In genomic region chr12:115455268-115455681, GRCh38 we compare ENCODE assay signal across 30 cellular contexts.
DNase-seq lines count a peak whose midpoint lies in the region; ATAC-seq, FAIRE-seq and TF ChIP-seq lines count a peak whose summit lies in the region.
"Had no signal": no experiment of that assay in that cellular context is flagged by ENCODE, and none has a peak within 500 bp of the region (broad histone marks: within the 10 kb centered on the region; RNA-seq: fewer than 3 reads in every experiment).

No MANE protein-coding gene starts in this region.

- H3K27me3 ChIP-seq in HepG2 (ENCODE audit: control insufficient read depth in 1 of 2, insufficient read depth in 2 of 2, low read length in 2 of 2) (no peaks in the 10 kb centered on the region), right lobe of liver (no peaks in the 10 kb centered on the region)

- in situ Hi-C loops in HepG2 (cut with HindIII; ENCODE audit: extremely low pct_ligation_motif_present, low pct_unique_long_range_greater_than_20kb) = loop anchor here (25.0 kb wide), 1 partner anchor 793 kb away; no protein-coding TSS in a partner anchor

- H3K79me2 ChIP-seq in HepG2 (ENCODE audit: insufficient read depth, low read length) = no peaks in the 10 kb centered on the region

- H3K36me3 ChIP-seq in HepG2 (replicated peaks in 1 of 2; ENCODE audit: control insufficient read depth in 1 of 2, insufficient read depth in 2 of 2, low read length in 2 of 2) (no peaks in the 10 kb centered on the region), right lobe of liver (no peaks in the 10 kb centered on the region)
- H3K36me3 ChIP-seq: BLaER1, left lung had no signal

- DNase-seq in HepG2 (ENCODE audit: low spot score) (peak; percentile 63), right lobe of liver (no peak), islet precursor cell (peak; percentile 98), DMS79 (lab: John Stamatoyannopoulos, UW) (no peak), NOMO-1 (lab: John Stamatoyannopoulos, UW; ENCODE audit: unreplicated experiment in 2 of 2) (no peak)
- no peak for DNase-seq in stimulated activated CD4-positive, alpha-beta T cell treated with anti-CD3 and anti-CD28 coated beads, Interleukin-2, amount 100 ng/mL, for 48 hours
- DNase-seq: activated CD4-positive, alpha-beta T cell treated with anti-CD3 and anti-CD28 coated beads for 36 hours; activated T-cell treated with anti-CD3 and anti-CD28 coated beads for 4 hours; aorta; effector memory CD8-positive, alpha-beta T cell; foreskin fibroblast; GF-D8; GOT3; hippocampal formation; immature natural killer cell; left lung; midbrain; naive thymus-derived CD8-positive, alpha-beta T cell; NCI-H1048; NCI-H2029; NCI-H446; NK-92 treated with Interleukin-12 subunit alpha and Interleukin-12 subunit beta, amount 100 ng/mL, for 24 hours; stimulated activated CD8-positive, alpha-beta memory T cell treated with anti-CD3 and anti-CD28 coated beads, Interleukin-4, amount 100 ng/mL, for 48 hours; stimulated activated naive CD8-positive, alpha-beta T cell treated with anti-CD3 and anti-CD28 coated beads, Interleukin-15, amount 100 ng/mL, for 72 hours; T-helper 17 cell had no signal

- H3K4me1 ChIP-seq in HepG2 (ENCODE audit: insufficient read depth, low read length) = peaks cover 75% of the 10 kb centered on the region
- H3K4me1 ChIP-seq in right lobe of liver = no peaks in the 10 kb centered on the region

- TF ChIP-seq EP300 in HepG2 (IDR thresholded peaks at IDR 0.05; ENCODE audit: low read depth in 2 of 2, low read length in 2 of 2) (no peak; a peak in 1 of 4 replicates), HepG2 (CRISPR knock-in tag; IDR thresholded peaks at IDR 0.05; ENCODE audit: borderline replicate concordance) (peak; percentile 26; the same call in 1 of the 2 replicates)

- TF ChIP-seq RAD21 in HepG2 (CRISPR knock-in tag; IDR thresholded peaks at IDR 0.05) = no peak

- H3K4me3 ChIP-seq in HepG2 (replicated peaks in 1 of 3; ENCODE audit: insufficient read depth in 1 of 3, low read depth in 2 of 3, low read length in 3 of 3) = no peak overlapping the region
- no peak overlapping the region for H3K4me3 ChIP-seq in right lobe of liver
- H3K4me3 ChIP-seq: BLaER1, coronary artery, left lung had no signal

- ATAC-seq in HepG2 (no peak), right lobe of liver (no peak), SK-N-SH treated with all-trans-retinoic acid at 6 μM for 48 hours (peak; percentile 73)
- ATAC-seq: activated CD4-positive, alpha-beta T cell treated with anti-CD3 and anti-CD28 coated beads for 36 hours; activated naive CD4-positive, alpha-beta T cell treated with anti-CD3 and anti-CD28 coated beads, Interleukin-2, amount 50 U/mL, for 72 hours; effector memory CD8-positive, alpha-beta T cell; left lung; naive thymus-derived CD8-positive, alpha-beta T cell; stimulated activated naive CD8-positive, alpha-beta T cell treated with anti-CD3 and anti-CD28 coated beads, Interleukin-15, amount 100 ng/mL, for 72 hours; T-helper 17 cell had no signal

- peak overlapping the region; percentile 38 for H3K4me2 ChIP-seq in HepG2 (ENCODE audit: low read depth, low read length)
- H3K4me2 ChIP-seq: BLaER1 had no signal

- BruUV-seq in HepG2 (replicated peaks; lab: Mats Ljungman, UMichigan) = no TSS peak

- peak; percentile 60 for FAIRE-seq in HepG2 (lab: Jason Lieb, UNC)
- FAIRE-seq: RCC 7860 had no signal

- CTCF ChIA-PET in HepG2 (lab: Yijun Ruan, JAX; ENCODE audit: low intra/inter-chr PET ratio, low total read pairs) = no interaction called here

- H2AFZ ChIP-seq in HepG2 (ENCODE audit: low read length) = no peak overlapping the region

- H4K20me1 ChIP-seq in HepG2 (ENCODE audit: insufficient read depth, low read length) = no peaks in the 10 kb centered on the region
- H4K20me1 ChIP-seq: BLaER1 had no signal

- H3K27ac ChIP-seq in HepG2 (ENCODE audit: extremely low read length, insufficient read depth, low read length) (peak overlapping the region; percentile 31), right lobe of liver (no peak overlapping the region)
- H3K27ac ChIP-seq: BLaER1, coronary artery, left lung had no signal

- POLR2A ChIA-PET in HepG2 (lab: Yijun Ruan, JAX) = interaction anchor here (0.8 to 2.3 kb wide), 5 partner anchors 13 to 799 kb away, joined by 4 to 11 read pairs (median 7); partner anchors contain the start of gene TBX3

- intact Hi-C loops in HepG2 (cut with micrococcal nuclease; ENCODE audit: unreplicated experiment) (no loop called here), right lobe of liver (cut with DNase I) (no loop called here)

- no peaks in the 10 kb centered on the region for H3K9me3 ChIP-seq in HepG2 (ENCODE audit: low read length)
- H3K9me3 ChIP-seq in right lobe of liver = no peaks in the 10 kb centered on the region
- H3K9me3 ChIP-seq: BLaER1 had no signal

- H3K9ac ChIP-seq in HepG2 (ENCODE audit: insufficient read depth, low read depth, low read length) = no peak overlapping the region
- H3K9ac ChIP-seq: BLaER1 had no signal

- 43% methylated on average over 8 of the region's 8 CpGs for WGBS in HepG2 (ENCODE audit: low lambda C conversion rate)
- 75% methylated on average over 8 of the region's 8 CpGs for WGBS in right lobe of liver (ENCODE audit: insufficient coverage, low coverage, low lambda C conversion rate, missing lambda C conversion rate)

- no peak for TF ChIP-seq POLR2A in HepG2 (IDR thresholded peaks at IDR 0.05; ENCODE audit: insufficient read depth in 1 of 2, low read depth in 2 of 2, low read length in 2 of 2)
- TF ChIP-seq POLR2A in right lobe of liver (IDR thresholded peaks at IDR 0.05) = no peak

- TF ChIP-seq CTCF in HepG2 (CRISPR knock-in tag; IDR thresholded peaks at IDR 0.05) (peak; percentile 30; the same call in 1 of the 2 replicates), right lobe of liver (IDR thresholded peaks at IDR 0.05) (no peak)

TF ChIP-seq in HepG2, 621 proteins besides CTCF, POLR2A, EP300 and RAD21 (continues in another document):
- no peak for TF ChIP-seq ZMYM4 (CRISPR knock-in tag; IDR thresholded peaks at IDR 0.05)
- peak; percentile 33; the same call in 1 of the 2 replicates for TF ChIP-seq ARID5B (CRISPR knock-in tag; IDR thresholded peaks at IDR 0.05)

TF ChIP-seq in SK-N-SH treated with all-trans-retinoic acid at 6 μM for 48 hours, 23 proteins besides CTCF, POLR2A, EP300 and RAD21 (continues in another document):
- TF ChIP-seq ZC3H10 (CRISPR knock-in tag; IDR thresholded peaks at IDR 0.05) (no peak), TSHZ2 (CRISPR knock-in tag; IDR thresholded peaks at IDR 0.05) (peak; percentile 95), ISL1 (CRISPR knock-in tag; IDR thresholded peaks at IDR 0.05) (peak; percentile 76), POU6F1 (CRISPR knock-in tag; IDR thresholded peaks at IDR 0.05; ENCODE audit: borderline replicate concordance, low read depth) (no peak), ZNF70 (CRISPR knock-in tag; IDR thresholded peaks at IDR 0.05) (no peak; the same call in 1 of the 2 replicates), TCF4 (CRISPR knock-in tag; IDR thresholded peaks at IDR 0.05; ENCODE audit: borderline replicate concordance) (peak; percentile 98), ZFP3 (CRISPR knock-in tag; IDR thresholded peaks at IDR 0.05) (peak; percentile 82), CREB5 (CRISPR knock-in tag; IDR thresholded peaks at IDR 0.05; ENCODE audit: low read depth) (peak; percentile 63), ZNF8 (CRISPR knock-in tag; IDR thresholded peaks at IDR 0.05) (no peak), ZFP30 (CRISPR knock-in tag; IDR thresholded peaks at IDR 0.05) (no peak), OSR1 (CRISPR knock-in tag; IDR thresholded peaks at IDR 0.05) (no peak)

Comparison
In these comparisons a context has a peak if more than half of its experiments do, and no peak if none do; other contexts are left out.
1. DNase-seq: peak in HepG2 (single experiment) and islet precursor cell (single experiment); none in right lobe of liver (0 of 3), DMS79 (single experiment), NOMO-1 (0 of 2) and stimulated activated CD4-positive, alpha-beta T cell treated with anti-CD3 and anti-CD28 coated beads, Interleukin-2, amount 100 ng/mL, for 48 hours (0 of 2).
2. Of the 2 proteins assayed by ChIP-seq in both HepG2 and SK-N-SH treated with all-trans-retinoic acid at 6 μM for 48 hours: peak only in HepG2: PATZ1; only in SK-N-SH treated with all-trans-retinoic acid at 6 μM for 48 hours: none; in both: none; in neither: 1.